Comparison of ENCODE assay signal across 9 cellular contexts in genomic region chr2:55418072-55418471, GRCh38. TPM values are rescaled to one million over a fixed set of nuclear protein-coding genes. Genes with fewer than 3 reads are reported as not detected.
A peak's percentile ranks its signal among the peaks of the same experiment; 100 is the strongest.
DNase-seq lines count a peak whose midpoint lies in the region; ATAC-seq and TF ChIP-seq lines count a peak whose summit lies in the region.
"Had no signal": no experiment of that assay in that cellular context is flagged by ENCODE, and none has a peak within 500 bp of the region (broad histone marks: within the 10 kb centered on the region; RNA-seq: fewer than 3 reads in every experiment).

No MANE protein-coding gene starts in this region.

- in situ Hi-C loops in mammary epithelial cell (cut with MboI; ENCODE audit: low sequenced_read_pairs in 2 of 2) = no loop called here

- H3K4me3 ChIP-seq in AG09309 (ENCODE audit: control insufficient read depth, low read depth, low read length) (peak overlapping the region; percentile 99), HUES48 (ENCODE audit: low read depth, low read length) (peak overlapping the region; percentile 91), mammary epithelial cell (replicated peaks in 1 of 3; ENCODE audit: insufficient read depth in 1 of 3, low read depth in 2 of 3, low read length in 3 of 3) (peak overlapping the region; percentile 70 to 98 (median 71))
- H3K4me3 ChIP-seq in naive thymus-derived CD4-positive, alpha-beta T cell (ENCODE audit: low read length) = no peak overlapping the region

- peaks cover 0 to 3% (median 0%) of the 10 kb centered on the region in 11 donors for H3K9me3 Mint-ChIP-seq in naive thymus-derived CD4-positive, alpha-beta T cell

- no peaks in the 10 kb centered on the region for H3K27me3 ChIP-seq in HUES48 (ENCODE audit: control insufficient read depth, insufficient read depth, low read length)
- no peaks in the 10 kb centered on the region for H3K27me3 ChIP-seq in mammary epithelial cell (ENCODE audit: insufficient read depth, low read length)
- no peaks in the 10 kb centered on the region for H3K27me3 ChIP-seq in naive thymus-derived CD4-positive, alpha-beta T cell (ENCODE audit: control insufficient read depth in 2 of 2, insufficient read depth in 2 of 2, low read length in 2 of 2)
- H3K27me3 ChIP-seq: adrenal gland had no signal

- H3K4me1 ChIP-seq in HUES48 (ENCODE audit: control insufficient read depth, insufficient read depth, low read length) = peaks cover 17% of the 10 kb centered on the region
- H3K4me1 ChIP-seq in mammary epithelial cell (ENCODE audit: insufficient read depth, low read length) = peaks cover 6% of the 10 kb centered on the region
- peaks cover 0 to 6% of the 10 kb centered on the region in 2 donors for H3K4me1 ChIP-seq in naive thymus-derived CD4-positive, alpha-beta T cell (ENCODE audit: control insufficient read depth in 2 of 2, insufficient read depth in 2 of 2, low read length in 2 of 2)

- intact Hi-C loops in mammary epithelial cell (cut with micrococcal nuclease) = loop anchor here (2.0 kb wide), 4 partner anchors 93 to 367 kb away; partner anchors contain the start of genes CFAP36, PPP4R3B and RTN4
- intact Hi-C loops in naive thymus-derived CD4-positive, alpha-beta T cell (cut with micrococcal nuclease) = loop anchor here (2.0 to 10.0 kb wide), 9 partner anchors 136 to 1651 kb away; partner anchors contain the start of genes CHAC2 (in 1 of the 2), CLHC1 (in 1 of the 2), EML6 (in 1 of the 2) and MTIF2 (in 1 of the 2)

- ATAC-seq in naive thymus-derived CD4-positive, alpha-beta T cell = no peak
- ATAC-seq in HG02852 (IDR thresholded peaks at IDR 0.05; ENCODE audit: unreplicated experiment) (no peak), GM21423 (IDR thresholded peaks at IDR 0.05; ENCODE audit: unreplicated experiment) (no peak)

- H3K4me1 Mint-ChIP-seq in naive thymus-derived CD4-positive, alpha-beta T cell = peaks cover 5 to 49% (median 41%) of the 10 kb centered on the region in 7 donors

- 0% methylated on average over 2 of the region's 2 CpGs for WGBS in mammary epithelial cell (ENCODE audit: low coverage, missing lambda C conversion rate)

- dilution Hi-C loops in mammary epithelial cell (cut with HindIII; ENCODE audit: low sequenced_read_pairs) = no loop called here

- no peaks in the 10 kb centered on the region for H4K20me1 ChIP-seq in mammary epithelial cell (ENCODE audit: insufficient read depth, low read length)

- CTCF ChIA-PET in mammary epithelial cell (lab: Charles Lee; ENCODE audit: low non-redundant PET) = no interaction called here
- CTCF ChIA-PET in naive thymus-derived CD4-positive, alpha-beta T cell (lab: Charles Lee) = interaction anchor here (1.0 kb wide), 1 partner anchor 13 kb away, joined by 4 read pairs; no protein-coding TSS in a partner anchor

- peak overlapping the region; percentile 92 for H3K4me2 ChIP-seq in mammary epithelial cell (ENCODE audit: insufficient read depth, low read depth, low read length)

- no peak for TF ChIP-seq CTCF in AG09309 (IDR thresholded peaks at IDR 0.05; ENCODE audit: control insufficient read depth, insufficient read depth, low read depth, low read length, missing control alignments)
- TF ChIP-seq CTCF in mammary epithelial cell (conservative IDR thresholded peaks at IDR 0.05 in 1 of 2, IDR thresholded peaks at IDR 0.05 in 1 of 2; ENCODE audit: extremely low read depth in 1 of 2, insufficient read depth in 1 of 2, low read depth in 1 of 2, low read length in 2 of 2) = no peak

- H3K27ac ChIP-seq in HUES48 (ENCODE audit: low read depth, low read length) (no peak overlapping the region), mammary epithelial cell (ENCODE audit: insufficient read depth, low read depth, low read length) (no peak overlapping the region)
- H3K27ac ChIP-seq in naive thymus-derived CD4-positive, alpha-beta T cell (ENCODE audit: low read depth, low read length) = no peak overlapping the region

- H3K36me3 Mint-ChIP-seq in naive thymus-derived CD4-positive, alpha-beta T cell = no peaks in the 10 kb centered on the region

- no peak overlapping the region for H2AFZ ChIP-seq in mammary epithelial cell (ENCODE audit: low read depth, low read length)

- peaks cover 9% of the 10 kb centered on the region; the same call in 1 of the 2 replicates for H3K36me3 ChIP-seq in HUES48 (ENCODE audit: control insufficient read depth, insufficient read depth, low read length)
- no peaks in the 10 kb centered on the region for H3K36me3 ChIP-seq in mammary epithelial cell (ENCODE audit: insufficient read depth, low read length)
- no peaks in the 10 kb centered on the region for H3K36me3 ChIP-seq in naive thymus-derived CD4-positive, alpha-beta T cell (ENCODE audit: control insufficient read depth in 2 of 3, insufficient read depth in 3 of 3, low read length in 3 of 3)
- H3K36me3 ChIP-seq: adrenal gland had no signal

- H3K4me3 Mint-ChIP-seq in naive thymus-derived CD4-positive, alpha-beta T cell = peak overlapping the region in 9 of 10 donors; percentile 22 to 98 (median 93)

- H3K9ac ChIP-seq in HUES48 (ENCODE audit: low read depth, low read length) = no peak overlapping the region
- H3K9ac ChIP-seq in mammary epithelial cell (ENCODE audit: insufficient read depth, low read length) = peak overlapping the region; percentile 76

- H3K79me2 ChIP-seq in mammary epithelial cell (ENCODE audit: insufficient read depth, low read length) = peaks cover 57% of the 10 kb centered on the region

- peak overlapping the region in 8 of 9 donors; percentile 20 to 94 (median 85) for H3K27ac Mint-ChIP-seq in naive thymus-derived CD4-positive, alpha-beta T cell

- no TSS peak for BruUV-seq in mammary epithelial cell (replicated peaks; lab: Mats Ljungman, UMichigan)

- H3K9me3 ChIP-seq in HUES48 (ENCODE audit: control insufficient read depth, insufficient read depth, low read length) (no peaks in the 10 kb centered on the region), mammary epithelial cell (replicated peaks; ENCODE audit: insufficient read depth, low read length) (no peaks in the 10 kb centered on the region)
- H3K9me3 ChIP-seq in naive thymus-derived CD4-positive, alpha-beta T cell (ENCODE audit: control insufficient read depth in 2 of 3, low read length in 3 of 3) = no peaks in the 10 kb centered on the region
- H3K9me3 ChIP-seq: adrenal gland had no signal

- DNase-seq in AG09309 (ENCODE audit: low read depth) (no peak), mammary epithelial cell (no peak), amniotic stem cell (lab: John Stamatoyannopoulos, UW) (no peak), iPS-NIHi7 (ENCODE audit: extremely low spot score) (no peak)
- DNase-seq in naive thymus-derived CD4-positive, alpha-beta T cell = no peak

- H3K27me3 Mint-ChIP-seq in naive thymus-derived CD4-positive, alpha-beta T cell = peaks cover 0 to 31% (median 0%) of the 10 kb centered on the region in 5 donors

- POLR2A ChIA-PET in naive thymus-derived CD4-positive, alpha-beta T cell (lab: Charles Lee) = interaction anchor here (0.9 kb wide), 1 partner anchor 200 kb away, joined by 3 read pairs; no protein-coding TSS in a partner anchor

RNA-seq across cellular contexts. Expression of gene CCDC88A, which starts 1.6 kb away (rescaled TPM):
- 10 to 100 TPM; 43.7 to 62.1 TPM for total RNA-seq in mammary epithelial cell
- 23.3 TPM for polyA plus RNA-seq in mammary epithelial cell
- polyA minus RNA-seq in mammary epithelial cell = 47.9 TPM
- 10 to 100 TPM in 4 of 5 experiments, 1 to 10 TPM in 1; 9.9 to 53.3 (median 15.9) TPM for total RNA-seq in naive thymus-derived CD4-positive, alpha-beta T cell
- 1 to 10 TPM; 1.2 to 5.1 TPM for polyA plus RNA-seq in naive thymus-derived CD4-positive, alpha-beta T cell
